In the genomic region with DNA sequence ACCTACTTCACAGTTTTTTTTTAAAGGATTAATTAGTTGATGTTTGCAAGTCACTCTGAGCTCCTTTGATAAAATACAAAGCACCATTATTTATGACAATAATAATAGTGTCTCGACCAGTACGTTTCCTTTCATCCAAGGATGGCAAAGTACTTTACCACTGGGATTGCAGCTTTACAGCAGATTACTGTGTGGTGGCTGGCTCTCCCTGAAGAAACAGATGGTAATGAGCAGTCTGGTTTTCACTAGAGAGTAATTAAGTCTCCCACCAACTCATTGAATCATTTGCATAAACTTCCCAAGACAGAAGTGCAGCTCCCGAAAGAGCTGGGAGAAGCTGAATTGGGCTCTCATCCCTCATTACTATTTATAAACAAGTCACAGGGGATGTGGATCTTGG, we compare ENCODE assay signal across 16 cellular contexts. TPM values are rescaled to one million over a fixed set of nuclear protein-coding genes. Genes with fewer than 3 reads are reported as not detected.
A peak's percentile ranks its signal among the peaks of the same experiment; 100 is the strongest.
DNase-seq lines count a peak whose midpoint lies in the region; ATAC-seq, FAIRE-seq and TF ChIP-seq lines count a peak whose summit lies in the region.
"Had no signal": no experiment of that assay in that cellular context is flagged by ENCODE, and none has a peak within 500 bp of the region (broad histone marks: within the 10 kb centered on the region; RNA-seq: fewer than 3 reads in every experiment).

No MANE protein-coding gene starts in this region.

- peak overlapping the region; percentile 90 for H3K27ac Mint-ChIP-seq in Calu3 (ENCODE audit: unreplicated experiment)
- peak overlapping the region; percentile 88 for H3K27ac Mint-ChIP-seq in mesothelial cell of epicardium
- H3K27ac Mint-ChIP-seq: B cell; CD4-positive, alpha-beta T cell; T-helper 1 cell treated with Interleukin-12 subunit alpha and Interleukin-12 subunit beta and Interleukin-4 antibody, amounts not matched to agents 30 μg/mL and 1 μg/mL, for 36 hours had no signal

- CTCF ChIA-PET in Calu3 (lab: Charles Lee), result interaction anchor here (0.6 to 0.9 kb wide), 3 partner anchors 32 to 313 kb away, joined by 3 read pairs; no protein-coding TSS in a partner anchor
- CTCF ChIA-PET in PC-3 (lab: Charles Lee), result no interaction called here

- H3K9me2 ChIP-seq in PC-3 (replicated peaks; ENCODE audit: low read length), result no peaks in the 10 kb centered on the region

- H3K9ac ChIP-seq in PC-3 (ENCODE audit: low read length), result no peak overlapping the region

- ATAC-seq in PC-3, result no peak
- ATAC-seq: HepG2 had no signal

- no peak for TF ChIP-seq CTCF in Calu3 (IDR thresholded peaks at IDR 0.05; ENCODE audit: unreplicated experiment)
- no peak for TF ChIP-seq CTCF in PC-3 (conservative IDR thresholded peaks at IDR 0.05; ENCODE audit: low read depth, low read length)
- TF ChIP-seq CTCF in mesothelial cell of epicardium (IDR thresholded peaks at IDR 0.05; ENCODE audit: unreplicated experiment), result no peak

- H3K4me3 Mint-ChIP-seq in Calu3 (ENCODE audit: low read depth, unreplicated experiment), result peak overlapping the region; percentile 30
- no peak overlapping the region for H3K4me3 Mint-ChIP-seq in mesothelial cell of epicardium
- H3K4me3 Mint-ChIP-seq: B cell; CD4-positive, alpha-beta T cell; T-helper 1 cell treated with Interleukin-12 subunit alpha and Interleukin-12 subunit beta and Interleukin-4 antibody, amounts not matched to agents 30 μg/mL and 1 μg/mL, for 36 hours had no signal

- H3K4me2 ChIP-seq in PC-3 (ENCODE audit: low read length), result no peak overlapping the region

- POLR2A ChIA-PET in PC-3 (lab: Charles Lee; ENCODE audit: unreplicated experiment), result no interaction called here

- no peaks in the 10 kb centered on the region for H3K4me1 ChIP-seq in PC-3 (ENCODE audit: insufficient read depth, low read length)

- H3K4me3 ChIP-seq in PC-3 (ENCODE audit: low read length), result no peak overlapping the region

- no peak overlapping the region for H3K27ac ChIP-seq in PC-3 (ENCODE audit: low read length)

- H3K9me3 Mint-ChIP-seq in Calu3 (ENCODE audit: low read depth, unreplicated experiment), result no peaks in the 10 kb centered on the region
- no peaks in the 10 kb centered on the region for H3K9me3 Mint-ChIP-seq in mesothelial cell of epicardium
- H3K9me3 Mint-ChIP-seq: CD4-positive, alpha-beta T cell; T-helper 1 cell treated with Interleukin-12 subunit alpha and Interleukin-12 subunit beta and Interleukin-4 antibody, amounts not matched to agents 30 μg/mL and 1 μg/mL, for 36 hours had no signal

- H2AFZ ChIP-seq in PC-3 (ENCODE audit: low read length), result peak overlapping the region; percentile 22; the same call in 1 of the 2 replicates

- no peaks in the 10 kb centered on the region for H3K79me2 ChIP-seq in PC-3 (ENCODE audit: low read length)

- no peaks in the 10 kb centered on the region for H4K20me1 ChIP-seq in PC-3 (ENCODE audit: low read length)

- H3K27me3 ChIP-seq in PC-3 (ENCODE audit: low read length), result no peaks in the 10 kb centered on the region

- H3K36me3 ChIP-seq in PC-3 (ENCODE audit: low read depth, low read length), result no peaks in the 10 kb centered on the region

- intact Hi-C loops in Calu3 (cut with micrococcal nuclease; ENCODE audit: unreplicated experiment), result loop anchor here (2.0 to 10.0 kb wide), 3 partner anchors 31 to 87 kb away; no protein-coding TSS in a partner anchor
- intact Hi-C loops in PC-3 (cut with micrococcal nuclease), result no loop called here

- H3K27me3 Mint-ChIP-seq in Calu3 (ENCODE audit: unreplicated experiment) (no peaks in the 10 kb centered on the region), mesothelial cell of epicardium (ENCODE audit: low read depth) (no peaks in the 10 kb centered on the region)
- H3K27me3 Mint-ChIP-seq: B cell had no signal

- H3K9me3 ChIP-seq in PC-3 (ENCODE audit: low read length), result no peaks in the 10 kb centered on the region

- no TSS peak for BruUV-seq in Calu3 (replicated peaks; lab: Mats Ljungman, UMichigan)
- BruUV-seq in PC-3 (replicated peaks; lab: Mats Ljungman, UMichigan), result no TSS peak

- H3K36me3 Mint-ChIP-seq in Calu3 (ENCODE audit: insufficient read depth, unreplicated experiment) (peaks cover 11% of the 10 kb centered on the region), mesothelial cell of epicardium (no peaks in the 10 kb centered on the region)

- FAIRE-seq in RCC 7860 (lab: Jason Lieb, UNC) (no peak), frontal cortex (lab: Jason Lieb, UNC) (no peak)
- FAIRE-seq: H54, HepG2 had no signal

- peaks cover 21% of the 10 kb centered on the region for H3K4me1 Mint-ChIP-seq in Calu3 (ENCODE audit: low read depth, unreplicated experiment)
- H3K4me1 Mint-ChIP-seq in mesothelial cell of epicardium, result peaks cover 35% of the 10 kb centered on the region
- H3K4me1 Mint-ChIP-seq: B cell had no signal

- no peak for DNase-seq in Calu3
- DNase-seq in ELF-1 (ENCODE audit: low read depth, low spot score), result peak; percentile 20
- DNase-seq in PC-3, result no peak
- DNase-seq in mesothelial cell of epicardium (ENCODE audit: low spot score in 2 of 2, unreplicated experiment in 2 of 2), result no peak
- DNase-seq in RCC 7860 (ENCODE audit: low spot score), result no peak
- DNase-seq in GM03348 (ENCODE audit: low spot score), result no peak
- DNase-seq in frontal cortex (ENCODE audit: low spot score in 2 of 2), result no peak
- DNase-seq: CD4-positive, alpha-beta T cell; KG1; NCI-H345; RPMI8226; SIG-M5 had no signal

- H3F3A ChIP-seq in PC-3 (ENCODE audit: low read length, unreplicated experiment), result no peaks in the 10 kb centered on the region

RNA-seq across cellular contexts. Expression of gene KLF5, which starts 48.7 kb away (rescaled TPM):
- total RNA-seq in Calu3 (2022) (121 and 136 TPM in 2 replicates), PC-3 (2014; rRNA removed) (51.4 and 53.7 TPM in 2 replicates), mesothelial cell of epicardium (62.4 to 70.3 TPM (median 65.9 TPM) in 3 replicates), frontal cortex (1.6 TPM)

Comparison
In these comparisons a context has a peak if more than half of its experiments do, and no peak if none do; other contexts are left out.
1. RNA of gene KLF5, which starts 48.7 kb away (total RNA-seq): 121 to 136 TPM in Calu3, 62.4 to 70.3 TPM in mesothelial cell of epicardium and 51.4 to 53.7 TPM in PC-3; 1.6 TPM in frontal cortex (single experiment); every median in the first group is over 10 times any median in the second.